Comparison of ENCODE assay signal across 21 cellular contexts in genomic region chr11:81203876-81204275, GRCh38.
DNase-seq lines count a peak whose midpoint lies in the region; ATAC-seq, FAIRE-seq and TF ChIP-seq lines count a peak whose summit lies in the region.
"Had no signal": no experiment of that assay in that cellular context is flagged by ENCODE, and none has a peak within 500 bp of the region (broad histone marks: within the 10 kb centered on the region; RNA-seq: fewer than 3 reads in every experiment).

No MANE protein-coding gene starts in this region.

- H3K27me3 ChIP-seq in bronchial epithelial cell (ENCODE audit: control insufficient read depth, insufficient read depth, low read length) (no peaks in the 10 kb centered on the region), foreskin keratinocyte (no peaks in the 10 kb centered on the region)

- no peak overlapping the region for H3K27ac ChIP-seq in foreskin keratinocyte
- H3K27ac ChIP-seq: C4-2B had no signal

- no peaks in the 10 kb centered on the region for H3K36me3 ChIP-seq in bronchial epithelial cell (ENCODE audit: control insufficient read depth, insufficient read depth, low read length)
- H3K36me3 ChIP-seq: HAP-1 had no signal

- H3K4me1 ChIP-seq in foreskin keratinocyte: no peaks in the 10 kb centered on the region
- H3K4me1 ChIP-seq: Caco-2, HAP-1 had no signal

- DNase-seq in amniotic epithelial cell (ENCODE audit: low read depth): peak; percentile 51
- peak; percentile 30 for DNase-seq in bronchial epithelial cell (ENCODE audit: low read depth)
- peak; percentile 19 to 41 for DNase-seq in foreskin keratinocyte
- DNase-seq in smooth muscle cell of the brain vasculature (ENCODE audit: low read depth, low spot score): peak; percentile 53
- DNase-seq in H4 (ENCODE audit: low spot score): no peak
- no peak for DNase-seq in HuH-7 (ENCODE audit: low spot score)
- no peak for DNase-seq in activated CD4-positive, alpha-beta T cell treated with anti-CD3 and anti-CD28 coated beads, Interleukin-2, amount 50 U/mL, for 48 hours
- DNase-seq: AML-193; Caco-2; CD4-positive, alpha-beta T cell; DMS153; DMS79; GDM1; KBM-7 had no signal

- TF ChIP-seq CTCF in bronchial epithelial cell (IDR thresholded peaks at IDR 0.05; ENCODE audit: insufficient read depth, low read length, severe bottlenecking) (no peak), foreskin keratinocyte (conservative IDR thresholded peaks at IDR 0.05) (no peak)

- no peak for FAIRE-seq in bronchial epithelial cell (lab: Jason Lieb, UNC)
- FAIRE-seq: A204.1, D721Med, H1, HTR-8/SVneo had no signal

- ATAC-seq in foreskin keratinocyte: peak; percentile 48
- no peak for ATAC-seq in HG02763 (IDR thresholded peaks at IDR 0.05; ENCODE audit: unreplicated experiment)

- H3K4me3 ChIP-seq in bronchial epithelial cell (ENCODE audit: low read depth, low read length): no peak overlapping the region
- H3K4me3 ChIP-seq: HAP-1 had no signal

Comparison
In these comparisons a context has a peak if more than half of its experiments do, and no peak if none do; other contexts are left out.
1. DNase-seq: peak in amniotic epithelial cell (single experiment), bronchial epithelial cell (single experiment), foreskin keratinocyte (2 of 2) and smooth muscle cell of the brain vasculature (single experiment); none in H4 (single experiment), HuH-7 (single experiment) and activated CD4-positive, alpha-beta T cell treated with anti-CD3 and anti-CD28 coated beads, Interleukin-2, amount 50 U/mL, for 48 hours (0 of 2).